Comparison of ENCODE assay signal across 8 cellular contexts in the genomic region with DNA sequence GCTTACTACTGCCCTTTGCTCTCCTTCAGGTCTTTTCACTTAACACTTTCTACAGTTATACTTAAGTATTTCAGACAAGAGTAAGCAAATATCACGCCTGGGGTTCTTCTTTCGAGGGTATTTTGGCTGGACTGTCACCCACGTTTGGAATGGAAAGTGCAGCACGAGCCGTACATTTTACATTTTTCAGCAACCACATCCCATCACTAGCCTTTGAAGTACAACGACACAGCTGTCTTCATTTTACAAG. TPM values are rescaled to one million over a fixed set of nuclear protein-coding genes. Genes with fewer than 3 reads are reported as not detected.
DNase-seq lines count a peak whose midpoint lies in the region; ATAC-seq and TF ChIP-seq lines count a peak whose summit lies in the region.

No MANE protein-coding gene starts in this region.

- ATAC-seq in natural killer cell treated with Interleukin-12 subunit alpha and Interleukin-12 subunit beta and Interleukin-15 and Interleukin-18, amount 100 ng/mL, for 72 hours = no peak
- ATAC-seq in HG03571 (IDR thresholded peaks at IDR 0.05; ENCODE audit: unreplicated experiment) (no peak), GM19328 (IDR thresholded peaks at IDR 0.05; ENCODE audit: unreplicated experiment) (no peak)

- H3K4me3 ChIP-seq in BLaER1 (peak overlapping the region; percentile 88), coronary artery (peak overlapping the region; percentile 79)

- H3K4me1 ChIP-seq in BLaER1 = peaks cover 18% of the 10 kb centered on the region

- peak overlapping the region; percentile 100 for H3K4me3 Mint-ChIP-seq in natural killer cell treated with Interleukin-12 subunit alpha and Interleukin-12 subunit beta and Interleukin-15 and Interleukin-18, amount 100 ng/mL, for 72 hours

- peak overlapping the region; percentile 82 for H3K9ac ChIP-seq in BLaER1

- no peaks in the 10 kb centered on the region for H3K36me3 Mint-ChIP-seq in natural killer cell treated with Interleukin-12 subunit alpha and Interleukin-12 subunit beta and Interleukin-15 and Interleukin-18, amount 100 ng/mL, for 72 hours

- H3K27me3 Mint-ChIP-seq in natural killer cell treated with Interleukin-12 subunit alpha and Interleukin-12 subunit beta and Interleukin-15 and Interleukin-18, amount 100 ng/mL, for 72 hours = no peaks in the 10 kb centered on the region

- peaks cover 5% of the 10 kb centered on the region; the same call in 1 of the 2 replicates for H3K36me3 ChIP-seq in BLaER1
- H3K36me3 ChIP-seq in KOPT-K1 (ENCODE audit: insufficient read depth, low read length) = 0 out of 2 replicates have a peak, but pooled peaks cover 9% of the 10 kb centered on the region

- peak overlapping the region; percentile 97 to 99 for H3K27ac Mint-ChIP-seq in natural killer cell treated with Interleukin-12 subunit alpha and Interleukin-12 subunit beta and Interleukin-15 and Interleukin-18, amount 100 ng/mL, for 72 hours

- H3K9me3 ChIP-seq in BLaER1 = no peaks in the 10 kb centered on the region
- H3K9me3 ChIP-seq in KOPT-K1 (ENCODE audit: insufficient read depth, low read length, poor library complexity, severe bottlenecking) = no peaks in the 10 kb centered on the region

- TF ChIP-seq CTCF in coronary artery (IDR thresholded peaks at IDR 0.05) = no peak

- DNase-seq in coronary artery (ENCODE audit: low spot score) (no peak), HK-2 (ENCODE audit: unreplicated experiment) (no peak)
- DNase-seq in natural killer cell treated with Interleukin-12 subunit alpha and Interleukin-12 subunit beta and Interleukin-15 and Interleukin-18, amount 100 ng/mL, for 72 hours (ENCODE audit: low spot score) = no peak
- no peak for DNase-seq in effector CD8-positive, alpha-beta T cell (lab: John Stamatoyannopoulos, UW)

- H3K4me2 ChIP-seq in BLaER1 = peak overlapping the region; percentile 85

- H3K9me3 Mint-ChIP-seq in natural killer cell treated with Interleukin-12 subunit alpha and Interleukin-12 subunit beta and Interleukin-15 and Interleukin-18, amount 100 ng/mL, for 72 hours = no peaks in the 10 kb centered on the region

- H4K20me1 ChIP-seq in BLaER1 = no peaks in the 10 kb centered on the region

- H3K27ac ChIP-seq in BLaER1 (peak overlapping the region; percentile 66), KOPT-K1 (ENCODE audit: low read depth, low read length, poor library complexity, severe bottlenecking) (peak overlapping the region; percentile 73), coronary artery (peak overlapping the region; percentile 98)

- H3K4me1 Mint-ChIP-seq in natural killer cell treated with Interleukin-12 subunit alpha and Interleukin-12 subunit beta and Interleukin-15 and Interleukin-18, amount 100 ng/mL, for 72 hours (ENCODE audit: low read depth in 2 of 2) = peaks cover 22 to 29% of the 10 kb centered on the region in 2 donors

- H3K27me3 ChIP-seq in BLaER1 = no peaks in the 10 kb centered on the region

RNA-seq across cellular contexts. Expression of a gene that starts 0.3 kb away (rescaled TPM):
- total RNA-seq in natural killer cell treated with Interleukin-12 subunit alpha and Interleukin-12 subunit beta and Interleukin-15 and Interleukin-18, amount 100 ng/mL, for 72 hours = 10 to 100 TPM; 50.0 to 52.0 TPM
